ENCODE assay signal across 8 cellular contexts in genomic region chr4:113781439-113782040, GRCh38. TPM values are rescaled to one million over a fixed set of nuclear protein-coding genes. Genes with fewer than 3 reads are reported as not detected.
DNase-seq lines count a peak whose midpoint lies in the region; ATAC-seq and TF ChIP-seq lines count a peak whose summit lies in the region.

No MANE protein-coding gene starts in this region.

- no peaks in the 10 kb centered on the region for H3K4me1 Mint-ChIP-seq in Caco-2 (ENCODE audit: low read depth, unreplicated experiment)

- POLR2A ChIA-PET in Caco-2 (lab: Charles Lee): no interaction called here
- POLR2A ChIA-PET in HEK293 (lab: Yijun Ruan, JAX): no interaction called here
- POLR2A ChIA-PET in SK-N-SH (lab: Yijun Ruan, JAX): no interaction called here

- TF ChIP-seq RAD21 in SK-N-SH (IDR thresholded peaks at IDR 0.05; ENCODE audit: low read length): peak; percentile 58

- no peak overlapping the region; the same call in 1 of the 2 replicates for H2AFZ ChIP-seq in SK-N-SH (ENCODE audit: low read depth)

- H3K4me1 ChIP-seq in Caco-2 (no peaks in the 10 kb centered on the region), HEK293 (ENCODE audit: control insufficient read depth, insufficient read depth, low read length) (no peaks in the 10 kb centered on the region), SK-N-SH (ENCODE audit: control insufficient read depth in 1 of 2, insufficient read depth in 2 of 2, low read depth in 1 of 2, low read length in 1 of 2) (peaks cover 0 to 12% of the 10 kb centered on the region in 2 experiments; a peak in 1 of 4 replicates), tibial artery (peaks cover 0 to 13% (median 7%) of the 10 kb centered on the region in 4 donors)

- no TSS peak for BruUV-seq in Caco-2 (replicated peaks; lab: Mats Ljungman, UMichigan)

- H3K9ac ChIP-seq in SK-N-SH: no peak overlapping the region

- H3K4me3 Mint-ChIP-seq in Caco-2 (ENCODE audit: unreplicated experiment): no peak overlapping the region

- DNase-seq in Caco-2 (no peak), SK-N-SH (peak; percentile 33), germinal center (ENCODE audit: low spot score) (peak; percentile 19), tibial artery (no peak), retina (no peak), GF-D8 (lab: John Stamatoyannopoulos, UW) (no peak)

- H3K27me3 Mint-ChIP-seq in Caco-2 (ENCODE audit: insufficient read depth, unreplicated experiment): no peaks in the 10 kb centered on the region

- WGBS in SK-N-SH (ENCODE audit: low lambda C conversion rate): 16% methylated on average over 2 of the region's 2 CpGs

- H3K27ac ChIP-seq in HEK293 (ENCODE audit: extremely low read depth, low read depth, low read length) (no peak overlapping the region), SK-N-SH (ENCODE audit: low read depth in 2 of 2, low read length in 1 of 2) (no peak overlapping the region), tibial artery (no peak overlapping the region)

- CTCF ChIA-PET in Caco-2 (lab: Charles Lee): no interaction called here
- CTCF ChIA-PET in HEK293 (lab: Yijun Ruan, JAX): interaction anchor here (0.5 to 0.6 kb wide), 2 partner anchors 198 to 200 kb away, joined by 3 to 4 read pairs; partner anchors contain the start of gene ARSJ
- CTCF ChIA-PET in SK-N-SH (lab: Yijun Ruan, JAX): interaction anchor here (1.0 to 1.2 kb wide), 2 partner anchors 9 to 596 kb away, joined by 5 read pairs; no protein-coding TSS in a partner anchor

- TF ChIP-seq EP300 in SK-N-SH (IDR thresholded peaks at IDR 0.05; ENCODE audit: borderline replicate concordance in 1 of 2, low read depth in 1 of 2, low read length in 1 of 2): no peak

- H3K36me3 ChIP-seq in Caco-2 (ENCODE audit: control insufficient read depth, insufficient read depth, low read length): no peaks in the 10 kb centered on the region
- H3K36me3 ChIP-seq in HEK293 (ENCODE audit: control insufficient read depth in 2 of 2, insufficient read depth in 1 of 2, low read length in 2 of 2): no peaks in the 10 kb centered on the region
- no peaks in the 10 kb centered on the region for H3K36me3 ChIP-seq in SK-N-SH (replicated peaks in 1 of 2; ENCODE audit: control insufficient read depth in 1 of 2, insufficient read depth in 2 of 2, low read length in 1 of 2)
- no peaks in the 10 kb centered on the region for H3K36me3 ChIP-seq in tibial artery

- H3K9me2 ChIP-seq in SK-N-SH: no peaks in the 10 kb centered on the region

- H3K27me3 ChIP-seq in Caco-2 (replicated peaks; ENCODE audit: control insufficient read depth, insufficient read depth, low read length) (no peaks in the 10 kb centered on the region), SK-N-SH (ENCODE audit: insufficient read depth) (no peaks in the 10 kb centered on the region), tibial artery (no peaks in the 10 kb centered on the region)

- peaks cover 9% of the 10 kb centered on the region for H3K9me3 Mint-ChIP-seq in Caco-2 (ENCODE audit: unreplicated experiment)

- ATAC-seq in GM19351 (IDR thresholded peaks at IDR 0.05; ENCODE audit: unreplicated experiment): no peak

- H3F3A ChIP-seq in SK-N-SH (replicated peaks; ENCODE audit: insufficient read depth): peaks cover 9% of the 10 kb centered on the region

- no peaks in the 10 kb centered on the region for H4K20me1 ChIP-seq in SK-N-SH (ENCODE audit: insufficient read depth)

- H3K4me3 ChIP-seq in Caco-2 (ENCODE audit: low read depth, low read length): no peak overlapping the region
- no peak overlapping the region for H3K4me3 ChIP-seq in HEK293 (ENCODE audit: low read depth, low read length)
- H3K4me3 ChIP-seq in SK-N-SH (ENCODE audit: low read depth in 2 of 2, low read length in 1 of 2): no peak overlapping the region
- no peak overlapping the region for H3K4me3 ChIP-seq in tibial artery

- no peak overlapping the region for H3K4me2 ChIP-seq in SK-N-SH

- H3K9me3 ChIP-seq in Caco-2: no peaks in the 10 kb centered on the region; the same call in 1 of the 2 replicates
- no peaks in the 10 kb centered on the region for H3K9me3 ChIP-seq in HEK293 (ENCODE audit: control insufficient read depth, insufficient read depth, low read depth, low read length)
- no peaks in the 10 kb centered on the region for H3K9me3 ChIP-seq in SK-N-SH
- H3K9me3 ChIP-seq in tibial artery: no peaks in the 10 kb centered on the region

- no peak overlapping the region for H3K27ac Mint-ChIP-seq in Caco-2 (ENCODE audit: unreplicated experiment)

- intact Hi-C loops in Caco-2 (cut with micrococcal nuclease; ENCODE audit: unreplicated experiment): loop anchor here (5.0 kb wide), 1 partner anchor 601 kb away; no protein-coding TSS in a partner anchor
- intact Hi-C loops in tibial artery (cut with DNase I; ENCODE audit: low total_unique reads): loop anchor here (10.0 kb wide), 1 partner anchor 293 kb away; no protein-coding TSS in a partner anchor

- peak; percentile 36 to 49 for TF ChIP-seq CTCF in Caco-2 (IDR thresholded peaks at IDR 0.05; ENCODE audit: insufficient read depth in 1 of 2, low read depth in 1 of 2, low read length in 1 of 2, severe bottlenecking in 1 of 2, unreplicated experiment in 1 of 2)
- 0 out of 2 replicates have a peak, but pooled peaks have one; percentile 13 for TF ChIP-seq CTCF in HEK293 (tag by site-specific recombination; IDR thresholded peaks at IDR 0.05)
- peak; percentile 81 for TF ChIP-seq CTCF in SK-N-SH (IDR thresholded peaks at IDR 0.05)
- peak; percentile 57 to 62 for TF ChIP-seq CTCF in tibial artery (IDR thresholded peaks at IDR 0.05)

- no peaks in the 10 kb centered on the region for H3K79me2 ChIP-seq in SK-N-SH (ENCODE audit: insufficient read depth)

- H3K36me3 Mint-ChIP-seq in Caco-2 (ENCODE audit: insufficient read depth, unreplicated experiment): no peaks in the 10 kb centered on the region

TF ChIP-seq in HEK293, 187 proteins besides CTCF, POLR2A, EP300 and RAD21:
- TF ChIP-seq ZNF16 (tag by site-specific recombination; IDR thresholded peaks at IDR 0.05; ENCODE audit: low read depth) (no peak), ZNF76 (tag by site-specific recombination; IDR thresholded peaks at IDR 0.05; ENCODE audit: borderline replicate concordance, low read depth) (no peak), KLF1 (tag by site-specific recombination; IDR thresholded peaks at IDR 0.05) (no peak), ZNF560 (tag by site-specific recombination; IDR thresholded peaks at IDR 0.05; ENCODE audit: borderline replicate concordance) (no peak), ZNF157 (tag by site-specific recombination; IDR thresholded peaks at IDR 0.05) (no peak), ZNF837 (tag by site-specific recombination; IDR thresholded peaks at IDR 0.05) (no peak), ZNF404 (tag by site-specific recombination; IDR thresholded peaks at IDR 0.05) (no peak), ZBTB20 (tag by site-specific recombination; IDR thresholded peaks at IDR 0.05) (no peak), ZBTB17 (tag by site-specific recombination; IDR thresholded peaks at IDR 0.05) (no peak), ZNF155 (tag by site-specific recombination; IDR thresholded peaks at IDR 0.05) (no peak), IKZF3 (tag by site-specific recombination; IDR thresholded peaks at IDR 0.05) (no peak), ZNF555 (tag by site-specific recombination; conservative IDR thresholded peaks at IDR 0.05) (no peak), ZNF433 (tag by site-specific recombination; IDR thresholded peaks at IDR 0.05; ENCODE audit: low read depth) (no peak), ZNF391 (tag by site-specific recombination; IDR thresholded peaks at IDR 0.05; ENCODE audit: borderline replicate concordance, low read depth) (no peak), GLI2 (tag by site-specific recombination; IDR thresholded peaks at IDR 0.05; ENCODE audit: borderline replicate concordance, low read depth) (no peak), ZNF600 (tag by site-specific recombination; IDR thresholded peaks at IDR 0.05) (no peak)

TF ChIP-seq in SK-N-SH, 30 proteins besides CTCF, POLR2A, EP300 and RAD21:
- TF ChIP-seq JUND (IDR thresholded peaks at IDR 0.05) (no peak), TCF12 (IDR thresholded peaks at IDR 0.05) (no peak), FOXJ3 (CRISPR knock-in tag; IDR thresholded peaks at IDR 0.05) (no peak), SMC3 (IDR thresholded peaks at IDR 0.05; ENCODE audit: low read depth, low read length) (peak; percentile 50), SIN3A (IDR thresholded peaks at IDR 0.05; ENCODE audit: borderline replicate concordance, low read depth, low read length) (no peak)

RNA-seq across cellular contexts. Expression of gene CAMK2D, which starts 20.0 kb away (rescaled TPM):
- total RNA-seq in Caco-2 (2022): 56.1 and 65.6 TPM in 2 replicates
- polyA plus RNA-seq in SK-N-SH (2012; rRNA removed): 17.0 and 23.8 TPM in 2 replicates
- 26.0 and 27.5 TPM in 2 replicates for polyA plus RNA-seq in SK-N-SH (2012; cell fraction: cytosol; rRNA removed)
- polyA plus RNA-seq in SK-N-SH (2012; cell fraction: nucleus; rRNA removed): 15.6 and 20.7 TPM in 2 replicates

Comparison
In these comparisons a context has a peak if more than half of its experiments do, and no peak if none do; other contexts are left out.
1. DNase-seq: peak in SK-N-SH (single experiment) and germinal center (single experiment); none in Caco-2 (0 of 2), tibial artery (0 of 2), retina (single experiment) and GF-D8 (single experiment).
2. CTCF ChIP-seq: peak in every context shown above with its lines; median percentile 81 in SK-N-SH; 60 in tibial artery; 42 in Caco-2; 13 in HEK293.